ENCODE assay signal across 1 cellular context in genomic region chr17:28113269-28113668, GRCh38.
TF ChIP-seq lines count a peak whose summit lies in the region.

No MANE protein-coding gene starts in this region.

TF ChIP-seq in GM23338, 12 proteins besides CTCF, POLR2A, EP300 and RAD21 (continued from another document):
- TF ChIP-seq EZH2 (IDR thresholded peaks at IDR 0.05; ENCODE audit: low read depth, unreplicated experiment), result no peak
- TF ChIP-seq ZNF462 (CRISPR knock-in tag; IDR thresholded peaks at IDR 0.05), result no peak
- no peak for TF ChIP-seq POLR2AphosphoS5 (IDR thresholded peaks at IDR 0.05; ENCODE audit: low read depth)
- TF ChIP-seq CREB1 (CRISPR knock-in tag; IDR thresholded peaks at IDR 0.05; ENCODE audit: low read depth), result no peak
- TF ChIP-seq JUNB (IDR thresholded peaks at IDR 0.05; ENCODE audit: unreplicated experiment), result no peak
